8 cellular contexts compared by ENCODE assay signal in the genomic region with DNA sequence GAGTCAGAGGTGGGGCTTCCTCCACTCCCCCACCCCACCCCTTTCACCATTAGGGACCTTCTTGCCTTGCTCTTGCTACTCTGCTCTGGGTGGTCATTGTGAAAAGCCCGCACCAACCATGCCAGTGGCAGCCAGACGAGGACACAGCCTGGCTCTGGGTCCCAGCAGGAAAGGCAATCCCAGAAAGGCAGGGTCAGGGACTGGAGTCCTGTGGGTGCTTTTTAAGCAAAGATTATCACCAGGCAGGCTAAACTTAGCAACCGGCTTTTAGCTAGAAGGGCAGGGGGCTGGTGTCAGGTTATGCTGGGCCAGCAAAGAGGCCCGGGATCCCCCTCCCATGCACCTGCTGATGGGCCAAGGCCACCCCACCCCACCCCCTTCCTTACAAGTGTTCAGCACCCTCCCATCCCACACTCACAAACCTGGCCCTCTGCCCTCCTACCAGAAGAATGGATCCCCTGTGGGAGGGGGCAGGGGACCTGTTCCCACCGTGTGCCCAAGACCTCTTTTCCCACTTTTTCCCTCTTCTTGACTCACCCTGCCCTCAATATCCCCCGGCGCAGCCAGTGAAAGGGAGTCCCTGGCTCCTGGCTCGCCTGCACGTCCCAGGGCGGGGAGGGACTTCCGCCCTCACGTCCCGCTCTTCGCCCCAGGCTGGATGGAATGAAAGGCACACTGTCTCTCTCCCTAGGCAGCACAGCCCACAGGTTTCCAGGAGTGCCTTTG. TPM values are rescaled to one million over a fixed set of nuclear protein-coding genes. Genes with fewer than 3 reads are reported as not detected.
A peak's percentile ranks its signal among the peaks of the same experiment; 100 is the strongest.
DNase-seq lines count a peak whose midpoint lies in the region; ATAC-seq and TF ChIP-seq lines count a peak whose summit lies in the region.

No MANE protein-coding gene starts in this region.

- peak; percentile 62 for DNase-seq in AG08396 (ENCODE audit: low spot score)
- DNase-seq in GM13977 (ENCODE audit: low spot score), result peak; percentile 59
- peak; percentile 62 for DNase-seq in NCI-H526 treated with DMSO at 0.1 percent for 48 hours (lab: John Stamatoyannopoulos, UW)
- DNase-seq in activated naive CD4-positive, alpha-beta T cell treated with anti-CD3 and anti-CD28 coated beads, Interleukin-2, amount 50 U/mL, for 72 hours (ENCODE audit: low spot score in 2 of 2), result peak in 1 of 2 donors; percentile 44
- DNase-seq in glomerular visceral epithelial cell (ENCODE audit: extremely low spot score), result peak; percentile 72

- H3K9me3 ChIP-seq in neuron (ENCODE audit: low read length), result no peaks in the 10 kb centered on the region

- peaks cover 75% of the 10 kb centered on the region in 2 donors for H3K36me3 Mint-ChIP-seq in activated naive CD4-positive, alpha-beta T cell treated with anti-CD3 and anti-CD28 coated beads, Interleukin-2, amount 50 U/mL, for 72 hours

- in situ Hi-C loops in GM13977 (cut with MboI; ENCODE audit: low pct_unique_long_range_greater_than_20kb, low sequenced_read_pairs, unreplicated experiment), result loop anchor here (10.0 kb wide), 1 partner anchor 108 kb away; no protein-coding TSS in a partner anchor

- peak overlapping the region; percentile 90 for H3K4me3 ChIP-seq in neuron (ENCODE audit: low read length)

- no peaks in the 10 kb centered on the region for H3K27me3 ChIP-seq in neuron (ENCODE audit: insufficient read depth, low read length)

- peak overlapping the region; percentile 96 to 97 for H3K27ac Mint-ChIP-seq in activated naive CD4-positive, alpha-beta T cell treated with anti-CD3 and anti-CD28 coated beads, Interleukin-2, amount 50 U/mL, for 72 hours

- peak; percentile 6 for ATAC-seq in HG03135 (IDR thresholded peaks at IDR 0.05; ENCODE audit: unreplicated experiment)
- ATAC-seq in activated naive CD4-positive, alpha-beta T cell treated with anti-CD3 and anti-CD28 coated beads, Interleukin-2, amount 50 U/mL, for 72 hours, result peak in 1 of 2 donors; percentile 6
- no peak for ATAC-seq in GM21786 (IDR thresholded peaks at IDR 0.05; ENCODE audit: unreplicated experiment)

- H3K9me3 Mint-ChIP-seq in activated naive CD4-positive, alpha-beta T cell treated with anti-CD3 and anti-CD28 coated beads, Interleukin-2, amount 50 U/mL, for 72 hours, result no peaks in the 10 kb centered on the region

- H2AFZ ChIP-seq in neuron (ENCODE audit: low read depth, low read length), result peak overlapping the region; percentile 69

- no peak for TF ChIP-seq CTCF in GM13977 (IDR thresholded peaks at IDR 0.05; ENCODE audit: extremely low read depth, insufficient read depth, missing control alignments)

- peaks cover 32% of the 10 kb centered on the region for H3K4me1 ChIP-seq in neuron (ENCODE audit: insufficient read depth, low read length)

- peaks cover 57% of the 10 kb centered on the region for H3K36me3 ChIP-seq in neuron (ENCODE audit: insufficient read depth, low read length)

RNA-seq across cellular contexts. Expression of gene GAPDH, which starts 1.2 kb away (rescaled TPM):
- total RNA-seq in activated naive CD4-positive, alpha-beta T cell treated with anti-CD3 and anti-CD28 coated beads, Interleukin-2, amount 50 U/mL, for 72 hours, result 1,000 to 10,000 TPM; 5,900 to 8,209 TPM

RNA-seq across cellular contexts. Expression of gene IFFO1, which starts 22.8 kb away (rescaled TPM):
- 10 to 100 TPM; 10.3 to 16.4 TPM for total RNA-seq in activated naive CD4-positive, alpha-beta T cell treated with anti-CD3 and anti-CD28 coated beads, Interleukin-2, amount 50 U/mL, for 72 hours

RNA-seq across cellular contexts. Expression of gene NOP2, which starts 35.0 kb away (rescaled TPM):
- total RNA-seq in activated naive CD4-positive, alpha-beta T cell treated with anti-CD3 and anti-CD28 coated beads, Interleukin-2, amount 50 U/mL, for 72 hours, result 10 to 100 TPM; 78.8 to 79.8 TPM

RNA-seq across cellular contexts. Expression of gene NCAPD2, which starts 39.2 kb away (rescaled TPM):
- total RNA-seq in activated naive CD4-positive, alpha-beta T cell treated with anti-CD3 and anti-CD28 coated beads, Interleukin-2, amount 50 U/mL, for 72 hours, result 100 to 1,000 TPM; 208 to 276 TPM

RNA-seq across cellular contexts. Expression of gene MRPL51, which starts 40.0 kb away (rescaled TPM):
- 100 to 1,000 TPM; 305 to 440 TPM for total RNA-seq in activated naive CD4-positive, alpha-beta T cell treated with anti-CD3 and anti-CD28 coated beads, Interleukin-2, amount 50 U/mL, for 72 hours
